26 cellular contexts compared by ENCODE assay signal in genomic region chr17:33929181-33929724, GRCh38.
DNase-seq lines count a peak whose midpoint lies in the region; TF ChIP-seq lines count a peak whose summit lies in the region.
"Had no signal": no experiment of that assay in that cellular context is flagged by ENCODE, and none has a peak within 500 bp of the region (broad histone marks: within the 10 kb centered on the region; RNA-seq: fewer than 3 reads in every experiment).

No MANE protein-coding gene starts in this region.

- no peaks in the 10 kb centered on the region for H3K4me1 Mint-ChIP-seq in Calu3 (ENCODE audit: low read depth, unreplicated experiment)
- H3K4me1 Mint-ChIP-seq: activated naive CD8-positive, alpha-beta T cell treated with anti-CD3 and anti-CD28 coated beads, Interleukin-2, amount 50 U/mL, for 24 hours; T-cell had no signal

- H3K9me3 ChIP-seq in smooth muscle cell (replicated peaks; ENCODE audit: low read depth), result no peaks in the 10 kb centered on the region
- H3K9me3 ChIP-seq: BE2C, mucosa of descending colon, Peyer's patch, SJSA1, upper lobe of left lung had no signal

- BruUV-seq in Calu3 (replicated peaks; lab: Mats Ljungman, UMichigan), result no TSS peak

- no peaks in the 10 kb centered on the region for H3K27me3 ChIP-seq in smooth muscle cell (ENCODE audit: low read depth)
- H3K27me3 ChIP-seq: BE2C, Peyer's patch, SJSA1, upper lobe of left lung had no signal

- H3K36me3 Mint-ChIP-seq in Calu3 (ENCODE audit: insufficient read depth, unreplicated experiment), result no peaks in the 10 kb centered on the region
- H3K36me3 Mint-ChIP-seq: T-cell had no signal

- TF ChIP-seq CTCF in smooth muscle cell (IDR thresholded peaks at IDR 0.05; ENCODE audit: borderline replicate concordance, insufficient read depth, poor library complexity, severe bottlenecking) (no peak), Calu3 (IDR thresholded peaks at IDR 0.05; ENCODE audit: unreplicated experiment) (no peak)

- CTCF ChIA-PET in Calu3 (lab: Charles Lee), result no interaction called here

- H4K20me1 ChIP-seq in smooth muscle cell (ENCODE audit: low read depth), result no peaks in the 10 kb centered on the region

- H3K79me2 ChIP-seq in smooth muscle cell (ENCODE audit: low read depth), result no peaks in the 10 kb centered on the region

- H3K9ac ChIP-seq in smooth muscle cell (ENCODE audit: low read depth), result no peak overlapping the region

- WGBS in smooth muscle cell (ENCODE audit: low lambda C conversion rate), result 32% methylated on average over 9 of the region's 9 CpGs

- intact Hi-C loops in Calu3 (cut with micrococcal nuclease; ENCODE audit: unreplicated experiment), result no loop called here

- H3K4me3 Mint-ChIP-seq in Calu3 (ENCODE audit: low read depth, unreplicated experiment), result no peak overlapping the region
- H3K4me3 Mint-ChIP-seq: activated CD8-positive, alpha-beta T cell treated with anti-CD3 and anti-CD28 coated beads, Interleukin-2, amount 10 ng/mL, durations not matched to agents 7 days and 5 days; activated naive CD8-positive, alpha-beta T cell treated with anti-CD3 and anti-CD28 coated beads, Interleukin-2, amount 50 U/mL, for 24 hours; T-cell had no signal

- peak overlapping the region; percentile 38 for H2AFZ ChIP-seq in smooth muscle cell (ENCODE audit: low read depth)

- H3K4me1 ChIP-seq in smooth muscle cell (ENCODE audit: low read depth), result peaks cover 6% of the 10 kb centered on the region
- H3K4me1 ChIP-seq: Peyer's patch, SJSA1, upper lobe of left lung had no signal

- peaks cover 62% of the 10 kb centered on the region for H3K27me3 Mint-ChIP-seq in Calu3 (ENCODE audit: unreplicated experiment)
- H3K27me3 Mint-ChIP-seq: activated naive CD8-positive, alpha-beta T cell treated with anti-CD3 and anti-CD28 coated beads, Interleukin-2, amount 50 U/mL, for 24 hours had no signal

- peak overlapping the region; percentile 22 for H3K4me2 ChIP-seq in smooth muscle cell

- no peak overlapping the region for H3K27ac Mint-ChIP-seq in Calu3 (ENCODE audit: unreplicated experiment)
- H3K27ac Mint-ChIP-seq: activated CD8-positive, alpha-beta T cell treated with anti-CD3 and anti-CD28 coated beads, Interleukin-2, amount 10 ng/mL, durations not matched to agents 7 days and 5 days; activated naive CD8-positive, alpha-beta T cell treated with anti-CD3 and anti-CD28 coated beads, Interleukin-2, amount 50 U/mL, for 24 hours; progenitor cell of endocrine pancreas; T-cell had no signal

- no peak overlapping the region for H3K27ac ChIP-seq in smooth muscle cell (ENCODE audit: low read depth)
- H3K27ac ChIP-seq: dorsolateral prefrontal cortex, Peyer's patch, SJSA1, upper lobe of left lung had no signal

- H3K9me3 Mint-ChIP-seq in Calu3 (ENCODE audit: low read depth, unreplicated experiment), result no peaks in the 10 kb centered on the region
- H3K9me3 Mint-ChIP-seq: activated naive CD8-positive, alpha-beta T cell treated with anti-CD3 and anti-CD28 coated beads, Interleukin-2, amount 50 U/mL, for 24 hours; T-cell had no signal

- DNase-seq in NCI-H345 treated with DMSO at 0.1 percent for 48 hours (lab: John Stamatoyannopoulos, UW; ENCODE audit: unreplicated experiment) (peak; percentile 21), NCI-H345 (lab: John Stamatoyannopoulos, UW) (no peak), ecto neural progenitor cell (ENCODE audit: low spot score) (peak; percentile 58), kidney tubule cell (ENCODE audit: low spot score) (peak; percentile 4), smooth muscle cell (lab: John Stamatoyannopoulos, UW; ENCODE audit: unreplicated experiment) (no peak), AG08396 (ENCODE audit: low spot score) (no peak), HuH-7.5 (ENCODE audit: low spot score) (no peak), Calu3 (no peak)
- DNase-seq: activated CD4-positive, alpha-beta T cell treated with anti-CD3 and anti-CD28 coated beads for 1 hour; activated CD8-positive, alpha-beta T cell treated with anti-CD3 and anti-CD28 coated beads, Interleukin-2, amount 10 ng/mL, durations not matched to agents 7 days and 5 days; activated effector memory CD4-positive, alpha-beta T cell treated with anti-CD3 and anti-CD28 coated beads, Interleukin-2, amount 50 U/mL, for 16 hours; activated naive CD8-positive, alpha-beta T cell treated with anti-CD3 and anti-CD28 coated beads, Interleukin-2, amount 50 U/mL, for 24 hours; activated T-cell treated with anti-CD3 and anti-CD28 coated beads for 4 hours; BE2C; DND-41; dorsolateral prefrontal cortex; mucosa of descending colon; NCI-H1092; NCI-H2029 treated with DMSO at 0.1 percent for 48 hours; NCI-H446; Peyer's patch; T-cell; upper lobe of left lung had no signal

- H3F3A ChIP-seq in smooth muscle cell (ENCODE audit: low read depth), result no peaks in the 10 kb centered on the region

- no peak overlapping the region for H3K4me3 ChIP-seq in smooth muscle cell
- H3K4me3 ChIP-seq: dorsolateral prefrontal cortex, GM12878, mucosa of descending colon, Peyer's patch, SJSA1, upper lobe of left lung had no signal

- no peaks in the 10 kb centered on the region for H3K36me3 ChIP-seq in smooth muscle cell (ENCODE audit: low read depth)
- H3K36me3 ChIP-seq: BE2C, Peyer's patch, SJSA1, upper lobe of left lung had no signal

Comparison
In these comparisons a context has a peak if more than half of its experiments do, and no peak if none do; other contexts are left out.
1. DNase-seq: peak in NCI-H345 treated with DMSO at 0.1 percent for 48 hours (single experiment), ecto neural progenitor cell (single experiment) and kidney tubule cell (single experiment); none in NCI-H345 (single experiment), smooth muscle cell (single experiment), AG08396 (single experiment), HuH-7.5 (single experiment) and Calu3 (single experiment).